34 cellular contexts compared by ENCODE assay signal in genomic region chr2:99989905-99990304, GRCh38.
"Had no signal": no experiment of that assay in that cellular context is flagged by ENCODE, and none has a peak within 500 bp of the region (broad histone marks: within the 10 kb centered on the region; RNA-seq: fewer than 3 reads in every experiment).

No MANE protein-coding gene starts in this region.

- DNase-seq: activated B cell treated with CpG ODN at 0.5 μM for 24 hours; activated CD4-positive, alpha-beta memory T cell treated with anti-CD3 and anti-CD28 coated beads for 36 hours; activated CD4-positive, alpha-beta T cell treated with anti-CD3 and anti-CD28 coated beads for 4 hours; activated CD4-positive, alpha-beta T cell treated with anti-CD3 and anti-CD28 coated beads, Interleukin-2, amount 10 ng/mL, durations not matched to agents 24 days and 14 days; activated CD4-positive, alpha-beta T cell treated with anti-CD3 and anti-CD28 coated beads, Interleukin-2, amount 50 U/mL, for 1 hour; activated CD4-positive, alpha-beta T cell treated with anti-CD3 and anti-CD28 coated beads, Interleukin-2, amount 50 U/mL, for 4 hours; activated CD4-positive, CD25-positive, alpha-beta regulatory T cell treated with anti-CD3 and anti-CD28 coated beads, Interleukin-2, amount 50 U/mL, for 72 hours; activated CD8-positive, alpha-beta memory T cell treated with anti-CD3 and anti-CD28 coated beads, Interleukin-2, amount 50 U/mL, for 4 hours; activated CD8-positive, alpha-beta T cell treated with anti-CD3 and anti-CD28 coated beads for 36 hours; activated effector memory CD4-positive, alpha-beta T cell treated with anti-CD3 and anti-CD28 coated beads, Interleukin-2, amount 50 U/mL, for 16 hours; activated gamma-delta T cell treated with Interleukin-2 at 50 U/mL for 16 hours; activated naive CD4-positive, alpha-beta T cell; activated naive CD4-positive, alpha-beta T cell treated with anti-CD3 and anti-CD28 coated beads for 36 hours; activated naive CD4-positive, alpha-beta T cell treated with anti-CD3 and anti-CD28 coated beads, Interleukin-2, amount 50 U/mL, for 16 hours; activated naive CD8-positive, alpha-beta T cell treated with anti-CD3 and anti-CD28 coated beads for 36 hours; activated T-cell treated with anti-CD3 and anti-CD28 coated beads for 4 hours; activated T-cell treated with anti-CD3 and anti-CD28 coated beads, Interleukin-2, amount 50 U/mL, for 1 hour; activated T-cell treated with anti-CD3 and anti-CD28 coated beads, Interleukin-2, amount 50 U/mL, for 4 hours; activated T-cell treated with anti-CD3 and anti-CD28 coated beads, Interleukin-2, amount 50 U/mL, for 72 hours; adrenal gland; amniotic stem cell; anterior cingulate cortex; caudate nucleus; cerebellar nuclear complex; T-helper 1 cell; T-helper 2 cell; T-helper 9 cell had no signal

- ATAC-seq: activated CD8-positive, alpha-beta T cell treated with anti-CD3 and anti-CD28 coated beads for 36 hours; activated naive CD4-positive, alpha-beta T cell treated with anti-CD3 and anti-CD28 coated beads, Interleukin-2, amount 50 U/mL, for 72 hours; activated T-cell treated with anti-CD3 and anti-CD28 coated beads, Interleukin-2, amount 50 U/mL, for 4 hours; activated T-cell treated with anti-CD3 and anti-CD28 coated beads, Interleukin-2, amount 50 U/mL, for 72 hours; activated T-helper 17 cell treated with anti-CD3 and anti-CD28 coated beads, Interleukin-2, amount 50 U/mL, for 72 hours had no signal

- H3K27ac ChIP-seq: adrenal gland, ascending aorta, cardiac muscle cell, VCaP had no signal

- H3K4me3 ChIP-seq: adrenal gland, ascending aorta, cardiac muscle cell had no signal

- H3K27me3 ChIP-seq: adrenal gland, ascending aorta, cardiac muscle cell had no signal

- H3K36me3 ChIP-seq: adrenal gland, ascending aorta, cardiac muscle cell had no signal

- H3K4me1 ChIP-seq: adrenal gland, ascending aorta had no signal

- H3K9me3 ChIP-seq: adrenal gland, ascending aorta had no signal

- FAIRE-seq: bronchial epithelial cell, TTC549 had no signal
